ENCODE assay signal across 1 cellular context in the genomic region with DNA sequence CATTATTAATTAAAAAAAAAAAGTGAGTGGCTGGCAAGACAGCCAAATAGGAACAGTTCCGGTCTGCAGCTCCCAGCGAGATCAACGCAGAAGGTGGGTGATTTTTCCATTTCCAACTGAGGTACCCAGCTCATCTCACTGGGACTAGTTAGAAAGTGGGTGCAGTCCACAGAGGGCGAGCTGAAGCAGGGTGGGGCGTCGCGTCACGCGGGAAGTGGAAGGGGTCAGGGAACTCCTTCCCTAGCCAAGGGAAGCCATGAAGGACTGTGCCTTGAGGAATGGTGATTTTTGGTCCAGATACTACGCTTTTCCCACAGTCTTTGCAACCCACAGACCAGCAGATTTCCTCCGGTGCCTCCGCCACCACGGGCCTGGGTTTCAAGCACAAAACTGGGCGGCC.
TF ChIP-seq lines count a peak whose summit lies in the region.

No MANE protein-coding gene starts in this region.

TF ChIP-seq in K562, 482 proteins besides CTCF, POLR2A, EP300 and RAD21:
- no peak for TF ChIP-seq ZNF133 (CRISPR knock-in tag; IDR thresholded peaks at IDR 0.05)
